21 cellular contexts compared by ENCODE assay signal in the genomic region with DNA sequence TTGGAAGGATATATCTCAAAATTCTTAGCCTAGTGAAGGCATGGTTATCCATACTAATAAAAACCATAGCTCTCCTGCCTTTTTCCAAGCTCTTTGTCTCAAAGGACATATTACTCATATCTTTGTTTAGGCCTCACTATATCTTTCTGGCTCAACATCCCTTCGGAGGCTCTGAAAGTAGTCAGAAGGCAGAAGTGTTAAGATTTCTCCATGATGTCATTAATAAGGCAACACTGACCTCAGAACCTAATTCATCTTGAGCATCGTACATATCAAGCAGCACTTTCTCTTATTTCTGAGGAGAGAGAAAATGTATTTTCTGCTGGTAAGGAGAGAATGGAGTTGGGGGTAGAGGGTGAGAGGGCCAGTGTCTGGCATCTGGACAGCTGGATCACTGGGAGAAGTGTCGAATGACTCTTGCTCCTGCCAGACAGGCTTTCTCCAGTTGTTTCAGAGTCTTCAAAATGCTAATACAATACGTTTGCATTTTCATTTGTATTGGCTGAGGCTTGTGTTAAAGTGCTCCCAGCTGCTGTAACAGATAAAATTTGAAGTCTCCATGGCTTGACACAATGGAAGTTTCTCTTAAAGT.
DNase-seq lines count a peak whose midpoint lies in the region; ATAC-seq, FAIRE-seq and TF ChIP-seq lines count a peak whose summit lies in the region.
"Had no signal": no experiment of that assay in that cellular context is flagged by ENCODE, and none has a peak within 500 bp of the region (broad histone marks: within the 10 kb centered on the region; RNA-seq: fewer than 3 reads in every experiment).

No MANE protein-coding gene starts in this region.

- H3K4me3 Mint-ChIP-seq in mesothelial cell of epicardium = no peak overlapping the region
- H3K4me3 Mint-ChIP-seq: CD8-positive, alpha-beta T cell had no signal

- in situ Hi-C loops in HepG2 (cut with HindIII; ENCODE audit: extremely low pct_ligation_motif_present, low pct_unique_long_range_greater_than_20kb) = no loop called here

- DNase-seq in HepG2 (ENCODE audit: low spot score) = no peak
- no peak for DNase-seq in right lobe of liver
- DNase-seq in fibroblast of peridontal ligament (ENCODE audit: extremely low read depth) = peak; percentile 58
- DNase-seq in mesothelial cell of epicardium (ENCODE audit: low spot score in 2 of 2, unreplicated experiment in 2 of 2) = no peak
- no peak for DNase-seq in activated CD4-positive, alpha-beta T cell treated with anti-CD3 and anti-CD28 coated beads, Interleukin-2, amount 50 U/mL, for 1 hour
- DNase-seq in coronary artery (ENCODE audit: low spot score) = no peak
- no peak for DNase-seq in stimulated activated CD4-positive, alpha-beta T cell treated with anti-CD3 and anti-CD28 coated beads, Interleukin-15, amount 100 ng/mL, for 24 hours
- DNase-seq in stimulated activated CD4-positive, alpha-beta T cell treated with anti-CD3 and anti-CD28 coated beads, Interleukin-4, amount 100 ng/mL, for 24 hours = no peak
- DNase-seq: 8988T; CD8-positive, alpha-beta T cell; DMS79; MV-4-11; NCI-H1417 treated with DMSO at 0.1 percent for 48 hours; NCI-H2081; NCI-H510A; NCI-H774 had no signal

- no TSS peak for BruUV-seq in HepG2 (replicated peaks; lab: Mats Ljungman, UMichigan)

- H3K9me3 ChIP-seq in HepG2 (ENCODE audit: low read length) (no peaks in the 10 kb centered on the region), right lobe of liver (no peaks in the 10 kb centered on the region)

- H3K4me1 Mint-ChIP-seq in mesothelial cell of epicardium = peaks cover 39% of the 10 kb centered on the region

- no peak overlapping the region for H3K4me2 ChIP-seq in HepG2 (ENCODE audit: low read depth, low read length)

- H3K36me3 ChIP-seq in HepG2 (replicated peaks in 1 of 2; ENCODE audit: control insufficient read depth in 1 of 2, insufficient read depth in 2 of 2, low read length in 2 of 2) (no peaks in the 10 kb centered on the region), right lobe of liver (no peaks in the 10 kb centered on the region)

- TF ChIP-seq POLR2A in HepG2 (IDR thresholded peaks at IDR 0.05; ENCODE audit: insufficient read depth in 1 of 2, low read depth in 2 of 2, low read length in 2 of 2) (no peak), right lobe of liver (IDR thresholded peaks at IDR 0.05) (no peak)

- H3K79me2 ChIP-seq in HepG2 (ENCODE audit: insufficient read depth, low read length) = no peaks in the 10 kb centered on the region

- no peaks in the 10 kb centered on the region for H3K4me1 ChIP-seq in HepG2 (ENCODE audit: insufficient read depth, low read length)
- H3K4me1 ChIP-seq in right lobe of liver = no peaks in the 10 kb centered on the region

- ATAC-seq in HepG2 (no peak), right lobe of liver (no peak)
- ATAC-seq: CD8-positive, alpha-beta T cell; HCT116; K562 had no signal

- POLR2A ChIA-PET in HepG2 (lab: Yijun Ruan, JAX) = no interaction called here

- H4K20me1 ChIP-seq in HepG2 (ENCODE audit: insufficient read depth, low read length) = no peaks in the 10 kb centered on the region

- CTCF ChIA-PET in HepG2 (lab: Yijun Ruan, JAX; ENCODE audit: low intra/inter-chr PET ratio, low total read pairs) = no interaction called here

- TF ChIP-seq EP300 in HepG2 (IDR thresholded peaks at IDR 0.05; ENCODE audit: low read depth in 2 of 2, low read length in 2 of 2) = no peak
- no peak for TF ChIP-seq EP300 in HepG2 (CRISPR knock-in tag; IDR thresholded peaks at IDR 0.05; ENCODE audit: borderline replicate concordance)

- H3K27ac ChIP-seq in HepG2 (ENCODE audit: extremely low read length, insufficient read depth, low read length) (no peak overlapping the region), right lobe of liver (no peak overlapping the region), coronary artery (no peak overlapping the region)
- H3K27ac ChIP-seq: HL-60, RWPE1 had no signal

- H3K4me3 ChIP-seq in HepG2 (replicated peaks in 1 of 3; ENCODE audit: insufficient read depth in 1 of 3, low read depth in 2 of 3, low read length in 3 of 3) = no peak overlapping the region
- H3K4me3 ChIP-seq in right lobe of liver = no peak overlapping the region
- no peak overlapping the region for H3K4me3 ChIP-seq in coronary artery
- H3K4me3 ChIP-seq: K562 had no signal

- H3K27ac Mint-ChIP-seq in mesothelial cell of epicardium = peak overlapping the region; percentile 6
- H3K27ac Mint-ChIP-seq: CD8-positive, alpha-beta T cell had no signal

- no peaks in the 10 kb centered on the region for H3K36me3 Mint-ChIP-seq in mesothelial cell of epicardium
- H3K36me3 Mint-ChIP-seq: CD8-positive, alpha-beta T cell had no signal

- no peak for TF ChIP-seq RAD21 in HepG2 (CRISPR knock-in tag; IDR thresholded peaks at IDR 0.05)

- WGBS in HepG2 (ENCODE audit: low lambda C conversion rate) = 0% methylated on average over 4 of the region's 4 CpGs
- 37% methylated on average over 4 of the region's 4 CpGs for WGBS in right lobe of liver (ENCODE audit: insufficient coverage, low coverage, low lambda C conversion rate, missing lambda C conversion rate)

- TF ChIP-seq CTCF in HepG2 (CRISPR knock-in tag; IDR thresholded peaks at IDR 0.05) (no peak), right lobe of liver (IDR thresholded peaks at IDR 0.05) (no peak), mesothelial cell of epicardium (IDR thresholded peaks at IDR 0.05; ENCODE audit: unreplicated experiment) (no peak), coronary artery (IDR thresholded peaks at IDR 0.05) (no peak)

- H3K9me3 Mint-ChIP-seq in mesothelial cell of epicardium = peaks cover 3% of the 10 kb centered on the region

- FAIRE-seq in HepG2 (lab: Jason Lieb, UNC) = no peak
- FAIRE-seq: HTR-8/SVneo, K562 had no signal

- H3K27me3 ChIP-seq in HepG2 (ENCODE audit: control insufficient read depth in 1 of 2, insufficient read depth in 2 of 2, low read length in 2 of 2) = no peaks in the 10 kb centered on the region
- H3K27me3 ChIP-seq in right lobe of liver = no peaks in the 10 kb centered on the region

- no peak overlapping the region for H2AFZ ChIP-seq in HepG2 (ENCODE audit: low read length)

- H3K9ac ChIP-seq in HepG2 (ENCODE audit: insufficient read depth, low read depth, low read length) = no peak overlapping the region

- H3K27me3 Mint-ChIP-seq in mesothelial cell of epicardium (ENCODE audit: low read depth) = no peaks in the 10 kb centered on the region

- intact Hi-C loops in HepG2 (cut with micrococcal nuclease; ENCODE audit: unreplicated experiment) = no loop called here
- intact Hi-C loops in right lobe of liver (cut with DNase I) = no loop called here

TF ChIP-seq in HepG2, 621 proteins besides CTCF, POLR2A, EP300 and RAD21:
- TF ChIP-seq, protein P1, sequence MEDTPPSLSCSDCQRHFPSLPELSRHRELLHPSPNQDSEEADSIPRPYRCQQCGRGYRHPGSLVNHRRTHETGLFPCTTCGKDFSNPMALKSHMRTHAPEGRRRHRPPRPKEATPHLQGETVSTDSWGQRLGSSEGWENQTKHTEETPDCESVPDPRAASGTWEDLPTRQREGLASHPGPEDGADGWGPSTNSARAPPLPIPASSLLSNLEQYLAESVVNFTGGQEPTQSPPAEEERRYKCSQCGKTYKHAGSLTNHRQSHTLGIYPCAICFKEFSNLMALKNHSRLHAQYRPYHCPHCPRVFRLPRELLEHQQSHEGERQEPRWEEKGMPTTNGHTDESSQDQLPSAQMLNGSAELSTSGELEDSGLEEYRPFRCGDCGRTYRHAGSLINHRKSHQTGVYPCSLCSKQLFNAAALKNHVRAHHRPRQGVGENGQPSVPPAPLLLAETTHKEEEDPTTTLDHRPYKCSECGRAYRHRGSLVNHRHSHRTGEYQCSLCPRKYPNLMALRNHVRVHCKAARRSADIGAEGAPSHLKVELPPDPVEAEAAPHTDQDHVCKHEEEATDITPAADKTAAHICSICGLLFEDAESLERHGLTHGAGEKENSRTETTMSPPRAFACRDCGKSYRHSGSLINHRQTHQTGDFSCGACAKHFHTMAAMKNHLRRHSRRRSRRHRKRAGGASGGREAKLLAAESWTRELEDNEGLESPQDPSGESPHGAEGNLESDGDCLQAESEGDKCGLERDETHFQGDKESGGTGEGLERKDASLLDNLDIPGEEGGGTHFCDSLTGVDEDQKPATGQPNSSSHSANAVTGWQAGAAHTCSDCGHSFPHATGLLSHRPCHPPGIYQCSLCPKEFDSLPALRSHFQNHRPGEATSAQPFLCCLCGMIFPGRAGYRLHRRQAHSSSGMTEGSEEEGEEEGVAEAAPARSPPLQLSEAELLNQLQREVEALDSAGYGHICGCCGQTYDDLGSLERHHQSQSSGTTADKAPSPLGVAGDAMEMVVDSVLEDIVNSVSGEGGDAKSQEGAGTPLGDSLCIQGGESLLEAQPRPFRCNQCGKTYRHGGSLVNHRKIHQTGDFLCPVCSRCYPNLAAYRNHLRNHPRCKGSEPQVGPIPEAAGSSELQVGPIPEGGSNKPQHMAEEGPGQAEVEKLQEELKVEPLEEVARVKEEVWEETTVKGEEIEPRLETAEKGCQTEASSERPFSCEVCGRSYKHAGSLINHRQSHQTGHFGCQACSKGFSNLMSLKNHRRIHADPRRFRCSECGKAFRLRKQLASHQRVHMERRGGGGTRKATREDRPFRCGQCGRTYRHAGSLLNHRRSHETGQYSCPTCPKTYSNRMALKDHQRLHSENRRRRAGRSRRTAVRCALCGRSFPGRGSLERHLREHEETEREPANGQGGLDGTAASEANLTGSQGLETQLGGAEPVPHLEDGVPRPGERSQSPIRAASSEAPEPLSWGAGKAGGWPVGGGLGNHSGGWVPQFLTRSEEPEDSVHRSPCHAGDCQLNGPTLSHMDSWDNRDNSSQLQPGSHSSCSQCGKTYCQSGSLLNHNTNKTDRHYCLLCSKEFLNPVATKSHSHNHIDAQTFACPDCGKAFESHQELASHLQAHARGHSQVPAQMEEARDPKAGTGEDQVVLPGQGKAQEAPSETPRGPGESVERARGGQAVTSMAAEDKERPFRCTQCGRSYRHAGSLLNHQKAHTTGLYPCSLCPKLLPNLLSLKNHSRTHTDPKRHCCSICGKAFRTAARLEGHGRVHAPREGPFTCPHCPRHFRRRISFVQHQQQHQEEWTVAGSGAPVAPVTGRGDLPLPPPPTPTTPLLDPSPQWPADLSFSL (CRISPR knock-in tag; IDR thresholded peaks at IDR 0.05) = no peak
- no peak for TF ChIP-seq ZNF577 (CRISPR knock-in tag; IDR thresholded peaks at IDR 0.05; ENCODE audit: borderline replicate concordance, low read depth)
- TF ChIP-seq ATF7 (IDR thresholded peaks at IDR 0.05) = peak; percentile 63; the same call in 1 of the 2 replicates
- TF ChIP-seq ATF7 (CRISPR knock-in tag; IDR thresholded peaks at IDR 0.05) = no peak
